ENCODE assay signal across 12 cellular contexts in genomic region chr11:27468209-27468608, GRCh38. TPM values are rescaled to one million over a fixed set of nuclear protein-coding genes. Genes with fewer than 3 reads are reported as not detected.
A peak's percentile ranks its signal among the peaks of the same experiment; 100 is the strongest.
DNase-seq lines count a peak whose midpoint lies in the region; TF ChIP-seq lines count a peak whose summit lies in the region.
"Had no signal": no experiment of that assay in that cellular context is flagged by ENCODE, and none has a peak within 500 bp of the region (broad histone marks: within the 10 kb centered on the region; RNA-seq: fewer than 3 reads in every experiment).

No MANE protein-coding gene starts in this region.

- no peak for TF ChIP-seq POLR2A in NB4 (IDR thresholded peaks at IDR 0.05; ENCODE audit: extremely low read depth, insufficient read length)
- no peak for TF ChIP-seq POLR2A in ovary (IDR thresholded peaks at IDR 0.05)

- no peak for TF ChIP-seq EP300 in ovary (IDR thresholded peaks at IDR 0.05)

- H3K4me1 ChIP-seq in endodermal cell (ENCODE audit: control insufficient read depth, insufficient read depth, low read length) (peaks cover 11% of the 10 kb centered on the region), muscle layer of duodenum (ENCODE audit: control insufficient read depth in 1 of 2, insufficient read depth in 2 of 2, low read length in 2 of 2) (peaks cover 21 to 32% of the 10 kb centered on the region in 2 donors), ovary (ENCODE audit: insufficient read depth) (peaks cover 10% of the 10 kb centered on the region)

- H3K27me3 ChIP-seq in endodermal cell (ENCODE audit: control insufficient read depth, insufficient read depth, low read length, poor library complexity, severe bottlenecking) (no peaks in the 10 kb centered on the region), muscle layer of duodenum (ENCODE audit: low read depth, low read length) (no peaks in the 10 kb centered on the region), ovary (no peaks in the 10 kb centered on the region)
- H3K27me3 ChIP-seq: MG63, uterus had no signal

- H3K27me3 Mint-ChIP-seq in endodermal cell (ENCODE audit: insufficient read depth) = no peaks in the 10 kb centered on the region
- H3K27me3 Mint-ChIP-seq in mesothelial cell of epicardium (ENCODE audit: low read depth) = peaks cover 1% of the 10 kb centered on the region

- no peak overlapping the region for H3K9ac ChIP-seq in endodermal cell (ENCODE audit: extremely low read depth, low read length, poor library complexity, severe bottlenecking)

- TF ChIP-seq CTCF in NB4 (IDR thresholded peaks at IDR 0.05; ENCODE audit: low read depth, low read length) (no peak), endodermal cell (conservative IDR thresholded peaks at IDR 0.05) (no peak), mesothelial cell of epicardium (IDR thresholded peaks at IDR 0.05; ENCODE audit: unreplicated experiment) (no peak), ovary (IDR thresholded peaks at IDR 0.05) (no peak)

- H3K4me3 Mint-ChIP-seq in endodermal cell (no peak overlapping the region), mesothelial cell of epicardium (no peak overlapping the region)

- peaks cover 59% of the 10 kb centered on the region for H3K4me1 Mint-ChIP-seq in endodermal cell
- H3K4me1 Mint-ChIP-seq in mesothelial cell of epicardium = peaks cover 69% of the 10 kb centered on the region

- DNase-seq in COLO829 (ENCODE audit: low spot score) (peak; percentile 38), NB4 (ENCODE audit: low read depth) (peak; percentile 38), endodermal cell (no peak), amniotic stem cell (lab: John Stamatoyannopoulos, UW) (no peak), mesothelial cell of epicardium (ENCODE audit: low spot score in 2 of 2, unreplicated experiment in 2 of 2) (no peak), ovary (no peak), C1 segment of cervical spinal cord (lab: John Stamatoyannopoulos, UW) (no peak)
- DNase-seq: cortex of kidney, MG63, uterus, WERI-Rb-1 had no signal

- H3K9me3 ChIP-seq in endodermal cell (ENCODE audit: control insufficient read depth, low read length) (no peaks in the 10 kb centered on the region), muscle layer of duodenum (ENCODE audit: control insufficient read depth in 1 of 2, low read length in 2 of 2) (no peaks in the 10 kb centered on the region), ovary (no peaks in the 10 kb centered on the region)
- H3K9me3 ChIP-seq: MG63, uterus had no signal

- H3K36me3 ChIP-seq in endodermal cell (ENCODE audit: control insufficient read depth, insufficient read depth, low read length) (no peaks in the 10 kb centered on the region), muscle layer of duodenum (ENCODE audit: control insufficient read depth in 1 of 2, insufficient read depth in 2 of 2, low read length in 2 of 2) (no peaks in the 10 kb centered on the region), ovary (no peaks in the 10 kb centered on the region)
- H3K36me3 ChIP-seq: MG63, uterus, WERI-Rb-1 had no signal

- H3K27ac Mint-ChIP-seq in endodermal cell = no peak overlapping the region
- no peak overlapping the region for H3K27ac Mint-ChIP-seq in mesothelial cell of epicardium

- intact Hi-C loops in ovary (cut with DNase I) = loop anchor here in 1 of 4 donors (10.0 kb wide), 1 partner anchor 53 kb away; no protein-coding TSS in a partner anchor

- H3K27ac ChIP-seq in endodermal cell (ENCODE audit: low read depth, low read length) (no peak overlapping the region), muscle layer of duodenum (ENCODE audit: low read length) (peak overlapping the region; percentile 7), ovary (no peak overlapping the region)
- H3K27ac ChIP-seq: uterus, WERI-Rb-1 had no signal

- H3K36me3 Mint-ChIP-seq in endodermal cell (ENCODE audit: low read depth) (peaks cover 8% of the 10 kb centered on the region), mesothelial cell of epicardium (no peaks in the 10 kb centered on the region)

- H3K9me3 Mint-ChIP-seq in endodermal cell = no peaks in the 10 kb centered on the region
- no peaks in the 10 kb centered on the region for H3K9me3 Mint-ChIP-seq in mesothelial cell of epicardium

- H3K4me3 ChIP-seq in NB4 (ENCODE audit: low read depth, low read length) (no peak overlapping the region), endodermal cell (ENCODE audit: low read length) (peak overlapping the region; percentile 89), muscle layer of duodenum (ENCODE audit: low read depth in 1 of 2, low read length in 2 of 2) (no peak overlapping the region), ovary (no peak overlapping the region)
- H3K4me3 ChIP-seq: MG63, uterus had no signal

RNA-seq across cellular contexts. Expression of gene LGR4, which starts 4.4 kb away (rescaled TPM):
- total RNA-seq in endodermal cell (10 to 100 TPM; 73.7 to 75.6 TPM), mesothelial cell of epicardium (26.8 to 28.2 TPM (median 27.5 TPM) in 3 replicates), ovary (10 to 100 TPM; 25.0 to 51.1 (median 33.4) TPM)
- 58.3 TPM for polyA plus RNA-seq in endodermal cell (2013, experiment 1 of 2)
- polyA plus RNA-seq in endodermal cell (2013, experiment 2 of 2) = 53.9 TPM
- polyA plus RNA-seq in ovary = 10 to 100 TPM; 15.3 to 26.8 TPM

RNA-seq across cellular contexts. Expression of gene LIN7C, which starts 38.4 kb away (rescaled TPM):
- total RNA-seq in endodermal cell = 10 to 100 TPM; 28.3 to 39.6 TPM
- polyA plus RNA-seq in endodermal cell (2013, experiment 1 of 2) = 18.2 TPM
- polyA plus RNA-seq in endodermal cell (2013, experiment 2 of 2) = 18.9 TPM
- total RNA-seq in mesothelial cell of epicardium = 26.0 to 27.8 TPM (median 26.5 TPM) in 3 replicates
- total RNA-seq in ovary = 10 to 100 TPM; 28.4 to 39.0 (median 35.3) TPM
- 10 to 100 TPM in 1 of 2 donors, 1 to 10 TPM in 1; 7.0 to 10.5 TPM for polyA plus RNA-seq in ovary

Comparison
In these comparisons a context has a peak if more than half of its experiments do, and no peak if none do; other contexts are left out.
1. DNase-seq: peak in COLO829 (single experiment) and NB4 (single experiment); none in endodermal cell (single experiment), amniotic stem cell (single experiment), mesothelial cell of epicardium (0 of 2), ovary (0 of 5) and C1 segment of cervical spinal cord (0 of 14).